Comparison of ENCODE assay signal across 9 cellular contexts in the genomic region with DNA sequence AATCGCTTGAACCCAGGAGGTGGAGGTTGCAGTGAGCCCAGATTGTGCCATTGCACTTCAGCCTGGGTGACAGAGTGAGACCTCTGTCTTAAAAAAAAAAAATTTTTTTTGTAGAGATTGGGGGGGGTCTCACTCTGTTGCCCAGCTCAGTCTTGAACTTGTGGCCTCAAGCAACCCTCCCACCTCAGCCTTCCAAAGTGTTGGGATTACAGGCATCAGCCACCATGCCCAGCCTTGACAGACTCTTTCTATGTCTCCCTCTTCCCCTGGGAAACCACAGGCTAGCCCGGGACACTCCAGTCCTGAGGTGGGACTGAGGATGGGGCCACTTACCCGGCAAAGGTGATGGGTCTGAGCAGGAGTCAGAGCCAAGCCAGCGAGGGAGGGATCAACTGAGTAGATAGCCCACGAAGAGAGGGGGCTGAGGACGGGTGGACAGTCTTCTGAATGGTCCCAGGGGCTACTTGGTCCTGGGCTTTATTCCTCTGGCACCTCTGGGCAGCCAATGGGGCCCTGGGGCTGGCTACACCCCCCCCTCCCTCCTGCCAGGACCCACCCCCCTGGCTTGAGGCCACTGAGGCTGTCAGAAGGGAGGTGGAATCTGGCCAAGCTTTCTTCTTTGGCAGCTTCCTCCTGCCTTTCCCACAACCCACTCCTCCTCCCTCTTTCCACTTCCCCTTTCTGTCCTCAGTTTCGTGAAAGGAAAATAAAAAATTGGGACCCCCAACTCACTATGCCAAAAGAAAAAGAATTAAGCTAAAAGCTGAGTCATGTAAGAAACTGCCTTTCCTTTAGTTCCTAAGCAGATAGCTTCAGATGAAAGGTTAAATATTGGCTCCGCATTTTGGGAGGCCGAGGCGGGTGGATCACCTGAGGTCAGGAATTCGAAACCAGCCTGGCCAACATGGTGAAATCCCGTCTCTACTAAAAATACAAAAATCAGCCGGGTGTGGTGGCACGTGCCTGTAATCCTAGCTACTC. TPM values are rescaled to one million over a fixed set of nuclear protein-coding genes. Genes with fewer than 3 reads are reported as not detected.
DNase-seq lines count a peak whose midpoint lies in the region; ATAC-seq, FAIRE-seq and TF ChIP-seq lines count a peak whose summit lies in the region.
"Had no signal": no experiment of that assay in that cellular context is flagged by ENCODE, and none has a peak within 500 bp of the region (broad histone marks: within the 10 kb centered on the region; RNA-seq: fewer than 3 reads in every experiment).

A gene with protein sequence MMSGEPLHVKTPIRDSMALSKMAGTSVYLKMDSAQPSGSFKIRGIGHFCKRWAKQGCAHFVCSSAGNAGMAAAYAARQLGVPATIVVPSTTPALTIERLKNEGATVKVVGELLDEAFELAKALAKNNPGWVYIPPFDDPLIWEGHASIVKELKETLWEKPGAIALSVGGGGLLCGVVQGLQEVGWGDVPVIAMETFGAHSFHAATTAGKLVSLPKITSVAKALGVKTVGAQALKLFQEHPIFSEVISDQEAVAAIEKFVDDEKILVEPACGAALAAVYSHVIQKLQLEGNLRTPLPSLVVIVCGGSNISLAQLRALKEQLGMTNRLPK (minus strand): TSS at position 453 of the 981 bp plus-strand sequence. CDS start 4,179 bp downstream, outside the sequence.

- H3K36me3 Mint-ChIP-seq in activated T-cell treated with anti-CD3 and anti-CD28 coated beads, Interleukin-2, amount 50 U/mL, for 24 hours (ENCODE audit: low read depth) = no peaks in the 10 kb centered on the region
- no peaks in the 10 kb centered on the region for H3K36me3 Mint-ChIP-seq in astrocyte (ENCODE audit: low read depth, unreplicated experiment)

- DNase-seq in activated T-cell treated with anti-CD3 and anti-CD28 coated beads, Interleukin-2, amount 50 U/mL, for 24 hours = no peak
- no peak for DNase-seq in activated T-cell treated with anti-CD3 and anti-CD28 coated beads, Interleukin-2, amount 50 U/mL, for 1 hour
- DNase-seq in astrocyte (ENCODE audit: low read depth) (peak; percentile 48), inferior parietal cortex (ENCODE audit: extremely low spot score) (peak; percentile 45), upper lobe of right lung (no peak), SK-N-DZ (ENCODE audit: low spot score) (no peak), NCI-H524 treated with DMSO at 0.1 percent for 48 hours (lab: John Stamatoyannopoulos, UW) (no peak), foreskin melanocyte (no peak)

- no peak for FAIRE-seq in astrocyte (lab: Jason Lieb, UNC)

- peak; percentile 76 for ATAC-seq in upper lobe of right lung

- H3K9me3 ChIP-seq in astrocyte (ENCODE audit: insufficient read depth, low read depth, low read length) (no peaks in the 10 kb centered on the region), upper lobe of right lung (no peaks in the 10 kb centered on the region)
- H3K9me3 ChIP-seq: tibial nerve had no signal

- no peaks in the 10 kb centered on the region for H3K4me1 ChIP-seq in astrocyte (ENCODE audit: insufficient read depth, low read length)
- peaks cover 13% of the 10 kb centered on the region for H3K4me1 ChIP-seq in upper lobe of right lung

- peaks cover 19% of the 10 kb centered on the region for H3K27me3 Mint-ChIP-seq in activated T-cell treated with anti-CD3 and anti-CD28 coated beads, Interleukin-2, amount 50 U/mL, for 24 hours
- H3K27me3 Mint-ChIP-seq in astrocyte (ENCODE audit: low read depth, unreplicated experiment) = peaks cover 11% of the 10 kb centered on the region

- no peak within 1 kb of the TSS for H3K4me3 Mint-ChIP-seq in activated T-cell treated with anti-CD3 and anti-CD28 coated beads, Interleukin-2, amount 50 U/mL, for 24 hours
- H3K4me3 Mint-ChIP-seq in astrocyte (ENCODE audit: unreplicated experiment) = no peak within 1 kb of the TSS

- H3K4me1 Mint-ChIP-seq in activated T-cell treated with anti-CD3 and anti-CD28 coated beads, Interleukin-2, amount 50 U/mL, for 24 hours (ENCODE audit: low read depth) = no peaks in the 10 kb centered on the region
- peaks cover 4% of the 10 kb centered on the region for H3K4me1 Mint-ChIP-seq in astrocyte (ENCODE audit: low read depth, unreplicated experiment)

- peak within 1 kb of the TSS; percentile 37 for H3K27ac Mint-ChIP-seq in activated T-cell treated with anti-CD3 and anti-CD28 coated beads, Interleukin-2, amount 50 U/mL, for 24 hours
- no peak within 1 kb of the TSS for H3K27ac Mint-ChIP-seq in astrocyte (ENCODE audit: unreplicated experiment)

- H2AFZ ChIP-seq in astrocyte (ENCODE audit: low read depth, low read length) = no peak within 1 kb of the TSS

- intact Hi-C loops in upper lobe of right lung (cut with DNase I) = no loop called here

- peak within 1 kb of the TSS; percentile 50 for H3K4me2 ChIP-seq in astrocyte (ENCODE audit: low read length)

- H3K4me3 ChIP-seq in astrocyte (ENCODE audit: insufficient read depth, low read depth, low read length) (no peak within 1 kb of the TSS), upper lobe of right lung (peak within 1 kb of the TSS; percentile 2)

- H4K20me1 ChIP-seq in astrocyte (ENCODE audit: insufficient read depth, low read length) = no peaks in the 10 kb centered on the region

- no peak for TF ChIP-seq CTCF in astrocyte (IDR thresholded peaks at IDR 0.05; ENCODE audit: insufficient read depth, low read depth, low read length)
- no peak for TF ChIP-seq CTCF in upper lobe of right lung (IDR thresholded peaks at IDR 0.05)

- H3K36me3 ChIP-seq in astrocyte (ENCODE audit: insufficient read depth, low read length) = no peaks in the 10 kb centered on the region
- no peaks in the 10 kb centered on the region for H3K36me3 ChIP-seq in upper lobe of right lung
- H3K36me3 ChIP-seq: tibial nerve had no signal

- no peak within 1 kb of the TSS for H3K9ac ChIP-seq in astrocyte (ENCODE audit: low read length)

- no peak within 1 kb of the TSS for H3K27ac ChIP-seq in astrocyte (ENCODE audit: low read depth, low read length)
- no peak within 1 kb of the TSS for H3K27ac ChIP-seq in upper lobe of right lung
- H3K27ac ChIP-seq: tibial nerve had no signal

- H3K27me3 ChIP-seq in astrocyte (ENCODE audit: insufficient read depth, low read length) (no peaks in the 10 kb centered on the region), upper lobe of right lung (peaks cover 9% of the 10 kb centered on the region)

- H3K9me3 Mint-ChIP-seq in activated T-cell treated with anti-CD3 and anti-CD28 coated beads, Interleukin-2, amount 50 U/mL, for 24 hours = no peaks in the 10 kb centered on the region
- H3K9me3 Mint-ChIP-seq in astrocyte (ENCODE audit: unreplicated experiment) = no peaks in the 10 kb centered on the region

- no peaks in the 10 kb centered on the region for H3K79me2 ChIP-seq in astrocyte (ENCODE audit: insufficient read depth, low read length)

RNA-seq across cellular contexts. Expression of the gene that starts here (rescaled TPM):
- not detected in 2 replicates for total RNA-seq in astrocyte
- total RNA-seq in upper lobe of right lung = 2.4 TPM
- not detected in 2 replicates for polyA plus RNA-seq in SK-N-DZ (2014; cell fraction: cytosol; rRNA removed)
- polyA plus RNA-seq in SK-N-DZ (2014; cell fraction: nucleus; rRNA removed) = not detected in 2 replicates

Comparison
In these comparisons a context has a peak if more than half of its experiments do, and no peak if none do; other contexts are left out.
1. Peak in DNase-seq and H3K4me2 ChIP-seq in astrocyte; RNA of the gene not detected or under 1 TPM.